Comparison of ENCODE assay signal across 8 cellular contexts in the genomic region with DNA sequence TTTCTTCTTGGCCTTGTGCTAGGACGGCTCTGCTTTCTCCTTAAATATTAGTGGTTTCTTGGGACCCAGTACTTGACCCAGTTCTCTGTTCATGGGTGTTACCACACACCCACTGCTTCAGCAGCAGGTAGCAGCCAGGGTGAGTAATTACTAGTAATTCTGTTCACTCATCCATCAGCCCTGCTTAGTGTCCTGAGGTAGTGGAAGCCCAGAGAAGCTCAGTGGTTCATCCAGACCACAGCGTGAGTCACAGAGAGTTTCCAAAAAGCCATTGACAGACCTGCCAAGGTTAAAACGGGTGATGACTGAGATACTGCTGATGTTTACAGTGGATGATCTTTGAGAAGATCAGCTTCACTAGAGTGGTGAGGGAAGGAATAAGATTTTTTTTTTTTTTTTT. TPM values are rescaled to one million over a fixed set of nuclear protein-coding genes. Genes with fewer than 3 reads are reported as not detected.
A peak's percentile ranks its signal among the peaks of the same experiment; 100 is the strongest.
DNase-seq lines count a peak whose midpoint lies in the region; ATAC-seq and TF ChIP-seq lines count a peak whose summit lies in the region.

No MANE protein-coding gene starts in this region.

- H3K27ac ChIP-seq in Peyer's patch = no peak overlapping the region
- H3K27ac ChIP-seq in smooth muscle cell (ENCODE audit: low read depth) = no peak overlapping the region

- no peak for TF ChIP-seq POLR2A in GM18505 (IDR thresholded peaks at IDR 0.05; ENCODE audit: borderline replicate concordance, extremely low read depth, insufficient read depth, insufficient read length)
- no peak for TF ChIP-seq POLR2A in Peyer's patch (IDR thresholded peaks at IDR 0.05)

- CTCF ChIA-PET in activated B cell treated with CpG ODN at 0.5 μM for 24 hours (lab: Charles Lee) = interaction anchor here (1.4 to 2.2 kb wide), 4 partner anchors 10 to 52 kb away, joined by 4 to 11 read pairs (median 6); partner anchors contain the start of gene HINT3

- no peaks in the 10 kb centered on the region for H3K79me2 ChIP-seq in smooth muscle cell (ENCODE audit: low read depth)

- H3K9me3 ChIP-seq in Peyer's patch (no peaks in the 10 kb centered on the region), smooth muscle cell (replicated peaks; ENCODE audit: low read depth) (no peaks in the 10 kb centered on the region), BE2C (no peaks in the 10 kb centered on the region)

- intact Hi-C loops in activated B cell treated with CpG ODN at 0.5 μM for 24 hours (cut with micrococcal nuclease) = no loop called here

- no peaks in the 10 kb centered on the region for H3K36me3 ChIP-seq in kidney epithelial cell (ENCODE audit: control insufficient read depth, insufficient read depth, low read length)
- peaks cover 0 to 5% (median 0%) of the 10 kb centered on the region in 3 donors for H3K36me3 ChIP-seq in Peyer's patch
- H3K36me3 ChIP-seq in smooth muscle cell (ENCODE audit: low read depth) = no peaks in the 10 kb centered on the region
- peaks cover 82% of the 10 kb centered on the region for H3K36me3 ChIP-seq in BE2C

- H3K4me3 ChIP-seq in kidney epithelial cell (ENCODE audit: low read depth, low read length) = no peak overlapping the region
- H3K4me3 ChIP-seq in Peyer's patch = no peak overlapping the region
- H3K4me3 ChIP-seq in smooth muscle cell = no peak overlapping the region
- no peak overlapping the region for H3K4me3 ChIP-seq in BE2C (ENCODE audit: low read depth, low read length)

- H2AFZ ChIP-seq in smooth muscle cell (ENCODE audit: low read depth) = no peak overlapping the region

- POLR2A ChIA-PET in activated B cell treated with CpG ODN at 0.5 μM for 24 hours (lab: Charles Lee) = no interaction called here

- no peak overlapping the region for H3K4me2 ChIP-seq in smooth muscle cell

- no peaks in the 10 kb centered on the region for H4K20me1 ChIP-seq in smooth muscle cell (ENCODE audit: low read depth)

- no peak overlapping the region for H3K4me3 Mint-ChIP-seq in activated B cell treated with CpG ODN at 0.5 μM for 24 hours

- H3K9me3 Mint-ChIP-seq in activated B cell treated with CpG ODN at 0.5 μM for 24 hours = no peaks in the 10 kb centered on the region

- peaks cover 19% of the 10 kb centered on the region for H3K36me3 Mint-ChIP-seq in activated B cell treated with CpG ODN at 0.5 μM for 24 hours (ENCODE audit: low read depth)

- no peaks in the 10 kb centered on the region for H3K27me3 Mint-ChIP-seq in activated B cell treated with CpG ODN at 0.5 μM for 24 hours

- WGBS in smooth muscle cell (ENCODE audit: low lambda C conversion rate) = 43% methylated on average over 3 of the region's 3 CpGs

- no peaks in the 10 kb centered on the region for H3K4me1 Mint-ChIP-seq in activated B cell treated with CpG ODN at 0.5 μM for 24 hours

- TF ChIP-seq CTCF in activated B cell treated with CpG ODN at 0.5 μM for 24 hours (IDR thresholded peaks at IDR 0.05) = no peak
- no peak for TF ChIP-seq CTCF in kidney epithelial cell (IDR thresholded peaks at IDR 0.05; ENCODE audit: insufficient read depth, low read length, poor library complexity, severe bottlenecking)
- TF ChIP-seq CTCF in Peyer's patch (IDR thresholded peaks at IDR 0.05) = no peak
- no peak for TF ChIP-seq CTCF in smooth muscle cell (IDR thresholded peaks at IDR 0.05; ENCODE audit: borderline replicate concordance, insufficient read depth, poor library complexity, severe bottlenecking)
- no peak for TF ChIP-seq CTCF in BE2C (IDR thresholded peaks at IDR 0.05; ENCODE audit: low read depth, low read length)

- no peaks in the 10 kb centered on the region for H3K27me3 ChIP-seq in kidney epithelial cell (ENCODE audit: control insufficient read depth, insufficient read depth, low read length)
- H3K27me3 ChIP-seq in Peyer's patch = no peaks in the 10 kb centered on the region
- H3K27me3 ChIP-seq in smooth muscle cell (ENCODE audit: low read depth) = no peaks in the 10 kb centered on the region
- no peaks in the 10 kb centered on the region for H3K27me3 ChIP-seq in BE2C

- ATAC-seq in GM18505 (IDR thresholded peaks at IDR 0.05; ENCODE audit: unreplicated experiment) (peak; percentile 76), HG02884 (IDR thresholded peaks at IDR 0.05; ENCODE audit: unreplicated experiment) (peak; percentile 81), activated B cell treated with CpG ODN at 0.5 μM for 24 hours (ENCODE audit: low read depth) (peak; percentile 28)

- H3K4me1 ChIP-seq in Peyer's patch (no peaks in the 10 kb centered on the region), smooth muscle cell (ENCODE audit: low read depth) (no peaks in the 10 kb centered on the region), BE2C (no peaks in the 10 kb centered on the region)

- H3K27ac Mint-ChIP-seq in activated B cell treated with CpG ODN at 0.5 μM for 24 hours = no peak overlapping the region

- DNase-seq in activated B cell treated with CpG ODN at 0.5 μM for 24 hours (no peak), kidney epithelial cell (ENCODE audit: low read depth) (peak; percentile 91), Peyer's patch (no peak), GF-D8 (lab: John Stamatoyannopoulos, UW) (no peak), smooth muscle cell (lab: John Stamatoyannopoulos, UW; ENCODE audit: unreplicated experiment) (no peak), BE2C (no peak)

- H3F3A ChIP-seq in smooth muscle cell (ENCODE audit: low read depth) = peaks cover 4% of the 10 kb centered on the region

- no peak overlapping the region for H3K9ac ChIP-seq in smooth muscle cell (ENCODE audit: low read depth)

RNA-seq across cellular contexts. Expression of gene HINT3, which starts 51.7 kb away (rescaled TPM):
- total RNA-seq in activated B cell treated with CpG ODN at 0.5 μM for 24 hours (10.6 and 11.1 TPM in 2 replicates), kidney epithelial cell (25.5 and 30.5 TPM in 2 replicates), Peyer's patch (10 to 100 TPM in 3 of 4 donors, 1 to 10 TPM in 1; 9.9 to 18.2 (median 11.5) TPM), smooth muscle cell (13.1 and 21.2 TPM in 2 replicates)
- polyA plus RNA-seq in smooth muscle cell = 6.8 and 10.0 TPM in 2 replicates
- 15.8 TPM for polyA plus RNA-seq in BE2C (2012; ENCODE audit: insufficient read depth, insufficient read length, low read depth)

Comparison
In these comparisons a context has a peak if more than half of its experiments do, and no peak if none do; other contexts are left out.
1. ATAC-seq: peak in every context shown above with its lines; median percentile 81 in HG02884; 76 in GM18505; 28 in activated B cell treated with CpG ODN at 0.5 μM for 24 hours.